Comparison of ENCODE assay signal across 8 cellular contexts in genomic region chr19:532578-533484, GRCh38. TPM values are rescaled to one million over a fixed set of nuclear protein-coding genes. Genes with fewer than 3 reads are reported as not detected.
DNase-seq lines count a peak whose midpoint lies in the region; ATAC-seq and TF ChIP-seq lines count a peak whose summit lies in the region.

No MANE protein-coding gene starts in this region.

- DNase-seq in DMS 273 treated with DMSO at 0.1 percent for 48 hours (lab: John Stamatoyannopoulos, UW) (peak; percentile 44), HPDE6-E6E7 (ENCODE audit: extremely low spot score) (peak; percentile 26), RWPE1 (ENCODE audit: low spot score) (peak; percentile 26), hippocampal formation (lab: John Stamatoyannopoulos, UW) (peak; percentile 71 to 76), prostate gland (ENCODE audit: low spot score) (peak; percentile 54), NCI-H774 (lab: John Stamatoyannopoulos, UW) (no peak)

- POLR2A ChIA-PET in RWPE1 (lab: Yijun Ruan, JAX; ENCODE audit: low non-redundant PET) = interaction anchor here (0.6 to 1.2 kb wide), 5 partner anchors 10 to 140 kb away, joined by 3 to 5 read pairs (median 3); partner anchors contain the start of gene BSG

- H3K27ac Mint-ChIP-seq in brain = peak overlapping the region; percentile 95 to 98 (median 97)

- CTCF ChIA-PET in RWPE1 (lab: Yijun Ruan, JAX) = interaction anchor here (0.6 to 0.7 kb wide), 4 partner anchors 22 to 168 kb away, joined by 3 to 5 read pairs (median 3); no protein-coding TSS in a partner anchor

- 1% methylated on average over 51 of the region's 54 CpGs for WGBS in prostate gland

- H3K36me3 ChIP-seq in prostate gland = peaks cover 5 to 10% of the 10 kb centered on the region in 2 donors

- intact Hi-C loops in prostate gland (cut with DNase I) = loop anchor here (5.0 kb wide), 1 partner anchor 39 kb away; the partner anchor contains the start of gene BSG

- no peaks in the 10 kb centered on the region for H3K9me3 ChIP-seq in prostate gland

- no peak for ATAC-seq in HG03196 (IDR thresholded peaks at IDR 0.05; ENCODE audit: unreplicated experiment)

- H3K27me3 Mint-ChIP-seq in brain = peaks cover 3% of the 10 kb centered on the region

- H3K4me3 ChIP-seq in prostate gland = peak overlapping the region; percentile 82 to 98

- H3K4me1 Mint-ChIP-seq in brain = peaks cover 29% of the 10 kb centered on the region

- peak overlapping the region; percentile 93 to 98 (median 94) for H3K4me3 Mint-ChIP-seq in brain

- peak overlapping the region; percentile 90 for H3K27ac ChIP-seq in RWPE1
- H3K27ac ChIP-seq in prostate gland = peak overlapping the region; percentile 91 to 92

- no peaks in the 10 kb centered on the region for H3K9me3 Mint-ChIP-seq in brain

- peaks cover 9% of the 10 kb centered on the region for H3K4me1 ChIP-seq in prostate gland (replicated peaks)

- H3K36me3 Mint-ChIP-seq in brain = peaks cover 8% of the 10 kb centered on the region

- no peak for TF ChIP-seq POLR2A in prostate gland (IDR thresholded peaks at IDR 0.05)

- TF ChIP-seq CTCF in RWPE1 (conservative IDR thresholded peaks at IDR 0.05; ENCODE audit: low read depth) (peak; percentile 57), brain (conservative IDR thresholded peaks at IDR 0.05) (peak; percentile 58 to 72), prostate gland (IDR thresholded peaks at IDR 0.05) (peak in 3 of 4 experiments; percentile 24 to 46 (median 33))

- no peaks in the 10 kb centered on the region for H3K27me3 ChIP-seq in prostate gland (replicated peaks; ENCODE audit: insufficient read depth)

RNA-seq across cellular contexts. Expression of gene CDC34, which starts 1.3 kb away (rescaled TPM):
- 152 TPM for polyA plus RNA-seq in brain (ENCODE audit: insufficient read depth, low read depth, low replicate concordance)
- total RNA-seq in prostate gland = 100 to 1,000 TPM in 1 of 2 donors, 10 to 100 TPM in 1; 93.4 to 159 TPM

RNA-seq across cellular contexts. Expression of gene GZMM, which starts 11.0 kb away (rescaled TPM):
- polyA plus RNA-seq in brain (ENCODE audit: insufficient read depth, low read depth, low replicate concordance) = 1.4 TPM
- total RNA-seq in prostate gland = under 1 TPM in 1 of 2 donors, not detected in 1; 0.68 TPM

RNA-seq across cellular contexts. Expression of gene TPGS1, which starts 25.5 kb away (rescaled TPM):
- polyA plus RNA-seq in brain (ENCODE audit: insufficient read depth, low read depth, low replicate concordance) = 15.9 TPM
- 10 to 100 TPM; 90.0 to 94.9 TPM for total RNA-seq in prostate gland

RNA-seq across cellular contexts. Expression of gene MADCAM1, which starts 36.5 kb away (rescaled TPM):
- 3.4 TPM for polyA plus RNA-seq in brain (ENCODE audit: insufficient read depth, low read depth, low replicate concordance)
- total RNA-seq in prostate gland = under 1 TPM; 0.80 to 0.91 TPM

RNA-seq across cellular contexts. Expression of gene BSG, which starts 39.6 kb away (rescaled TPM):
- polyA plus RNA-seq in brain (ENCODE audit: insufficient read depth, low read depth, low replicate concordance) = 1,263 TPM
- 1,000 to 10,000 TPM in 1 of 2 donors, 100 to 1,000 TPM in 1; 557 to 1,261 TPM for total RNA-seq in prostate gland
